In the genomic region with DNA sequence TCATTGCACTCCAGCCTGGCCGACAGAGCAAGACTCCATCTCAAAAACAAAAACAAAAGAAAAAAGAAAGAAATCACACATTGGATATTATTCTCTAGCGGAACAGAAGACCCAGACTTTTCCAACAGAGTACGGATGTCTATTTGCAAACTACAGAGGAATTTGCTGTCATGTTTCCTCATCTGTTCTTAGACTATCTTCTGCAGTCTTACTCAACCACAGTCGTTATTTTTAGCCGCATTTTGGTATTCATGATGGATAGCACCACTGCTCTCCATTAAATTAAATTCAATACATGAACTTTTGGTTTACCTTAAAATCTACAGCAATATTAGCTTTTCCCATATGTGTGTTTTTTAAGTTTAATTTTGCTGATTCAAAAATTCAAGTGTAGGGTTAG, we compare ENCODE assay signal across 17 cellular contexts.
"Had no signal": no experiment of that assay in that cellular context is flagged by ENCODE, and none has a peak within 500 bp of the region (broad histone marks: within the 10 kb centered on the region; RNA-seq: fewer than 3 reads in every experiment).

No MANE protein-coding gene starts in this region.

- DNase-seq: cortex of kidney; dorsolateral prefrontal cortex; effector CD8-positive, alpha-beta T cell; foreskin keratinocyte; head of caudate nucleus; left colon; mammary epithelial cell; naive thymus-derived CD8-positive, alpha-beta T cell; sigmoid colon; stimulated activated CD4-positive, alpha-beta T cell treated with anti-CD3 and anti-CD28 coated beads, Interleukin-2, amount 100 ng/mL, for 48 hours; stimulated activated naive CD4-positive, alpha-beta T cell treated with Interleukin-2 at 50 U/mL for 16 hours; trophoblast cell had no signal

- H3K36me3 ChIP-seq: esophagus muscularis mucosa, neutrophil, sigmoid colon had no signal

- H3K27me3 ChIP-seq: hepatocyte, sigmoid colon had no signal

- ATAC-seq: foreskin keratinocyte; left colon; naive thymus-derived CD8-positive, alpha-beta T cell had no signal

- H3K27ac ChIP-seq: dorsolateral prefrontal cortex, epithelial cell of prostate, esophagus muscularis mucosa, foreskin keratinocyte, hepatocyte, neutrophil, sigmoid colon had no signal

- H3K4me3 ChIP-seq: dorsolateral prefrontal cortex, esophagus muscularis mucosa, hepatocyte, sigmoid colon, smooth muscle cell had no signal

- H3K4me1 ChIP-seq: esophagus muscularis mucosa, foreskin keratinocyte, sigmoid colon had no signal

- H3K9me3 ChIP-seq: neutrophil had no signal
